In the genomic region with DNA sequence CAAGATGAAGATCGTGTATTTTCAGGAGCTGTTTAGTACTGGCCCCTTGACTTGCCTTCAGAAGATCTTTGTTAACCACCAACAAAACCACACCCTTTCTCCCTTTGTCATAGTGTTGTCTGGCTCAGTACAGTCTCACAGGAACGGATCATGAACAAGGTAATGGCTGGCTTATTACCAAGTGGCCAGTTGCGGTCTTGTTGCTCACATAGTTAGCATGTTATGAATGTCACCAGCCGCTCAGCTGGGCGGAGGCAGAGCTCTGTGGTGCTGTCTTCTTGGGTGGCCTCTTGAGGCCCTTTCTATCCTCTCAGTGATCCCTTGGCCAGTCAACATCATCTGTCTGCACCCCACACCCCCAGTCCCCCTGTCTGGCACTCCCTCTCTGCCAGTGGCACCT, we compare ENCODE assay signal across 14 cellular contexts. TPM values are rescaled to one million over a fixed set of nuclear protein-coding genes. Genes with fewer than 3 reads are reported as not detected.
DNase-seq lines count a peak whose midpoint lies in the region; ATAC-seq and TF ChIP-seq lines count a peak whose summit lies in the region.
"Had no signal": no experiment of that assay in that cellular context is flagged by ENCODE, and none has a peak within 500 bp of the region (broad histone marks: within the 10 kb centered on the region; RNA-seq: fewer than 3 reads in every experiment).

No MANE protein-coding gene starts in this region.

- H3K27me3 ChIP-seq in right lobe of liver, result no peaks in the 10 kb centered on the region

- CTCF ChIA-PET in OCI-LY7 (lab: Charles Lee; ENCODE audit: unreplicated experiment), result no interaction called here

- 86% methylated on average over 4 of the region's 5 CpGs for WGBS in right lobe of liver (ENCODE audit: insufficient coverage, low coverage, low lambda C conversion rate, missing lambda C conversion rate)

- H3K4me3 ChIP-seq in right lobe of liver (no peak overlapping the region), OCI-LY7 (ENCODE audit: low read depth, low read length, poor library complexity, severe bottlenecking) (no peak overlapping the region)
- H3K4me3 ChIP-seq: coronary artery had no signal

- no peaks in the 10 kb centered on the region for H3K9me2 ChIP-seq in OCI-LY7 (ENCODE audit: insufficient read depth, low read length)

- H4K20me1 ChIP-seq in OCI-LY7 (ENCODE audit: insufficient read depth, low read length), result no peaks in the 10 kb centered on the region

- H3K9me3 ChIP-seq in right lobe of liver, result no peaks in the 10 kb centered on the region
- H3K9me3 ChIP-seq in OCI-LY7 (ENCODE audit: low read length), result no peaks in the 10 kb centered on the region

- H3K79me2 ChIP-seq in OCI-LY7 (ENCODE audit: insufficient read depth, low read depth, low read length), result no peaks in the 10 kb centered on the region

- ATAC-seq in right lobe of liver, result no peak
- ATAC-seq: naive thymus-derived CD8-positive, alpha-beta T cell had no signal

- POLR2A ChIA-PET in OCI-LY7 (lab: Charles Lee), result no interaction called here

- H3K4me2 ChIP-seq in OCI-LY7 (ENCODE audit: low read length), result no peak overlapping the region
- H3K4me2 ChIP-seq: KMS-11 had no signal

- TF ChIP-seq CTCF in right lobe of liver (IDR thresholded peaks at IDR 0.05) (no peak), OCI-LY7 (conservative IDR thresholded peaks at IDR 0.05; ENCODE audit: low read length) (no peak)

- H3K36me3 ChIP-seq in right lobe of liver (no peaks in the 10 kb centered on the region), OCI-LY7 (ENCODE audit: insufficient read depth, low read length) (no peaks in the 10 kb centered on the region)

- TF ChIP-seq POLR2A in right lobe of liver (IDR thresholded peaks at IDR 0.05), result no peak

- intact Hi-C loops in right lobe of liver (cut with DNase I), result loop anchor here in 1 of 2 donors (10.0 kb wide), 1 partner anchor 113 kb away; no protein-coding TSS in a partner anchor
- intact Hi-C loops in OCI-LY7 (cut with micrococcal nuclease; ENCODE audit: unreplicated experiment), result no loop called here

- BruUV-seq in OCI-LY7 (replicated peaks; lab: Mats Ljungman, UMichigan), result no TSS peak

- no peaks in the 10 kb centered on the region for H3K4me1 ChIP-seq in right lobe of liver
- H3K4me1 ChIP-seq in OCI-LY7 (ENCODE audit: insufficient read depth, low read length, poor library complexity, severe bottlenecking), result no peaks in the 10 kb centered on the region

- no peak overlapping the region for H2AFZ ChIP-seq in OCI-LY7 (ENCODE audit: low read length)

- DNase-seq in 8988T (peak; percentile 35), GM03348 (ENCODE audit: low spot score) (peak; percentile 78), T1000 (lab: John Stamatoyannopoulos, UW) (peak; percentile 64), fibroblast of the conjunctiva (ENCODE audit: low read depth) (peak; percentile 34), right lobe of liver (no peak), OCI-LY7 (ENCODE audit: low spot score) (no peak), NCI-H2081 (lab: John Stamatoyannopoulos, UW) (no peak)
- no peak for DNase-seq in stimulated activated naive CD4-positive, alpha-beta T cell (lab: John Stamatoyannopoulos, UW)
- DNase-seq: activated T-cell treated with anti-CD3 and anti-CD28 coated beads, Interleukin-2, amount 50 U/mL, for 24 hours; CD8-positive, alpha-beta memory T cell; naive thymus-derived CD8-positive, alpha-beta T cell; stimulated activated CD4-positive, alpha-beta T cell treated with anti-CD3 and anti-CD28 coated beads, Interleukin-1b, Interleukin-23, amount 100 ng/mL, for 48 hours had no signal

- H3K27ac ChIP-seq in right lobe of liver (no peak overlapping the region), OCI-LY7 (ENCODE audit: low read depth, low read length, poor library complexity, severe bottlenecking) (no peak overlapping the region)
- H3K27ac ChIP-seq: coronary artery, KMS-11 had no signal

RNA-seq across cellular contexts. Expression of gene CNIH3, which starts 21.4 kb away (rescaled TPM):
- total RNA-seq in right lobe of liver (1 to 10 TPM in 1 of 6 experiments, under 1 TPM in 5; 0.12 to 1.6 (median 0.55) TPM), OCI-LY7 (2022) (0.83 and 1.9 TPM in 2 replicates)
- total RNA-seq in OCI-LY7 (2014; rRNA removed; shearing (Covaris generic)), result 0.98 and 2.4 TPM in 2 replicates

Comparison
In these comparisons a context has a peak if more than half of its experiments do, and no peak if none do; other contexts are left out.
1. DNase-seq: peak in 8988T (single experiment), GM03348 (single experiment), T1000 (single experiment) and fibroblast of the conjunctiva (single experiment); none in right lobe of liver (0 of 3), stimulated activated naive CD4-positive, alpha-beta T cell (0 of 6), OCI-LY7 (single experiment) and NCI-H2081 (0 of 2).